ENCODE assay signal across 8 cellular contexts in the genomic region with DNA sequence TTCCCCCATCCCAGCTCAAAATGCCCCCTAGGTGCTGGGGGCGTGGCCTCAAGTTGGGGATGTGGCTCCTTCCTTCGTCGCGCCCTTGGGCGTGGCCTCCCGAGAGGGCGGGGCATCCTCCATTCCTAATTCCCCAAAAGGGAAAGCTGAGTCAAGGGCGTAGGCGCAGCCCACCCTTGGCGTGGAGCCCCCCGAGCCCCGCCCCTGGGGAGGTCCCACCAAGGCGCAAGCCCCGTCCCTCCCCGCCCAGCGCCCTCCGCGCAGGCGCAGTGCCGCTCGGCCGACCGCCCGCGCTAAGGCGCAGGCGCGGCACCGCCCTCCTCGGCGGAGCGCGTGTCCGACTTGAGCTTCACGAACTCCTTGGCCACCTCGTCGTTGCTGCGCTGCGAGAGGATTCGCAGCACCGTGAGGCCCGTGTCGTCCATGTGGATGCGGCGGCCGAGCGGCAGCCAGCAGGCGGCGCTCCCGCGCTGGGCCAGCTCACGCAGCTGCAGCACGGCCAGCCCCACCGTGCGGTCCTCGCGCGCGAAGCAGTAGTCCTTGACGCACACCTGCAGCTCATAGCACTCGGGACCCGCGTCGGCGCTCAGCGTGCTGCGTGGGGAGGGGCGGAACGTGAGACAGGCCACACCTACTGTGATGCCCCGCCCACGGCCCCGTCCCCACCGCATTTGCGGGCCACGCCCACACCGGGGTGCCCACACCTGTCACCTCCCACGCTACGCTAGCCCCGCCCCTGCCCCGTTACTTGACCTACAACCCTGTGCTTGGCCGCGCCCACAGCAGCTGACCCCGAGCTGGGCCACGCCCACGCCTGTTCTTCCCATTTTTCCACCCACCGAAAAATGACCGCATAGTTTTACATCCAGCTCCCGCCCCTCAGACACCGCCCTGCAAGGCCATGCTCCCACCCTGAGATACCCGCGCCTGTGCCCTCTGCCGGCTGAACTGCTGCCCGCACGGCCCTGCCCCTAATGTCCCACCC. TPM values are rescaled to one million over a fixed set of nuclear protein-coding genes. Genes with fewer than 3 reads are reported as not detected.
A peak's percentile ranks its signal among the peaks of the same experiment; 100 is the strongest.
DNase-seq lines count a peak whose midpoint lies in the region; ATAC-seq and TF ChIP-seq lines count a peak whose summit lies in the region.

No MANE protein-coding gene starts in this region.

- peaks cover 14% of the 10 kb centered on the region for H3K4me1 Mint-ChIP-seq in T-helper 17 cell

- peak overlapping the region; percentile 32; the same call in 1 of the 2 replicates for H3K4me3 ChIP-seq in Karpas-422 (ENCODE audit: low read length)
- peak overlapping the region; percentile 16 to 52 (median 38) for H3K4me3 ChIP-seq in gastrocnemius medialis

- peak overlapping the region; percentile 81 for H3K4me3 Mint-ChIP-seq in T-helper 17 cell

- H2AFZ ChIP-seq in Karpas-422 (ENCODE audit: low read length): peak overlapping the region; percentile 69; the same call in 1 of the 2 replicates

- H3K79me2 ChIP-seq in Karpas-422 (ENCODE audit: low read length): no peaks in the 10 kb centered on the region

- H3K9me2 ChIP-seq in Karpas-422 (replicated peaks; ENCODE audit: insufficient read depth, low read length): no peaks in the 10 kb centered on the region

- H3K27me3 ChIP-seq in Karpas-422 (ENCODE audit: low read length) (no peaks in the 10 kb centered on the region), gastrocnemius medialis (peaks cover 28 to 41% (median 29%) of the 10 kb centered on the region in 3 donors)

- no peak for TF ChIP-seq POLR2A in gastrocnemius medialis (IDR thresholded peaks at IDR 0.05)

- DNase-seq in DMS153 (lab: John Stamatoyannopoulos, UW) (peak; percentile 70), Karpas-422 (peak; percentile 94), T-helper 17 cell (peak; percentile 67 to 78 (median 73)), anterior cingulate cortex (lab: John Stamatoyannopoulos, UW) (peak in 54 of 58 donors; percentile 3 to 81 (median 52)), iPS DF 19.7 (ENCODE audit: low read depth, low spot score) (peak; percentile 78), gastrocnemius medialis (peak; percentile 12 to 21)
- no peak for DNase-seq in NK-92 treated with Interleukin-12 subunit alpha and Interleukin-12 subunit beta, amount 100 ng/mL, for 24 hours (lab: John Stamatoyannopoulos, UW)

- peaks cover 2% of the 10 kb centered on the region for H3K36me3 Mint-ChIP-seq in T-helper 17 cell (ENCODE audit: low read depth)

- no peaks in the 10 kb centered on the region for H3K36me3 ChIP-seq in Karpas-422 (ENCODE audit: insufficient read depth, low read length)
- H3K36me3 ChIP-seq in gastrocnemius medialis: no peaks in the 10 kb centered on the region

- in situ Hi-C loops in gastrocnemius medialis (cut with MboI; ENCODE audit: low sequenced_read_pairs in 4 of 4): loop anchor here in 1 of 4 donors (25.0 kb wide), 1 partner anchor 481 kb away; a partner anchor contains a TSS

- peak overlapping the region; percentile 38 for H3K4me2 ChIP-seq in Karpas-422 (ENCODE audit: low read depth, low read length, poor library complexity, severe bottlenecking)

- no peak overlapping the region for H3K27ac Mint-ChIP-seq in T-helper 17 cell

- H3K9me3 ChIP-seq in Karpas-422 (ENCODE audit: low read length) (no peaks in the 10 kb centered on the region), T-helper 17 cell (ENCODE audit: control insufficient read depth, low read length, poor library complexity, severe bottlenecking) (no peaks in the 10 kb centered on the region), gastrocnemius medialis (no peaks in the 10 kb centered on the region)

- intact Hi-C loops in gastrocnemius medialis (cut with DNase I; ENCODE audit: low total_unique reads): no loop called here

- H4K20me1 ChIP-seq in Karpas-422 (ENCODE audit: insufficient read depth, low read depth, low read length): no peaks in the 10 kb centered on the region

- ATAC-seq in GM21576 (IDR thresholded peaks at IDR 0.05; ENCODE audit: unreplicated experiment): peak; percentile 70
- peak; percentile 97 for ATAC-seq in T-helper 17 cell
- ATAC-seq in gastrocnemius medialis: peak in 1 of 2 donors; percentile 44

- H3K4me1 ChIP-seq in Karpas-422 (ENCODE audit: low read length) (peaks cover 27% of the 10 kb centered on the region), gastrocnemius medialis (no peaks in the 10 kb centered on the region)

- H3K27ac ChIP-seq in Karpas-422 (ENCODE audit: low read length) (no peak overlapping the region), gastrocnemius medialis (no peak overlapping the region)

- H3K27me3 Mint-ChIP-seq in T-helper 17 cell: peaks cover 38% of the 10 kb centered on the region

- TF ChIP-seq CTCF in gastrocnemius medialis (IDR thresholded peaks at IDR 0.05 in 4 of 5, conservative IDR thresholded peaks at IDR 0.05 in 1 of 5): peak in 4 of 5 experiments; percentile 23 to 60 (median 33)

- H3K9ac ChIP-seq in Karpas-422 (ENCODE audit: low read length): peak overlapping the region; percentile 30; the same call in 1 of the 2 replicates

RNA-seq across cellular contexts. Expression of a gene that starts 50.6 kb away (rescaled TPM):
- total RNA-seq in Karpas-422 (2014; rRNA removed; shearing (Covaris generic); ENCODE audit: low replicate concordance): 25.0 and 25.5 TPM in 2 replicates
- 10 to 100 TPM; 42.1 to 42.4 TPM for total RNA-seq in T-helper 17 cell
- 10 to 100 TPM; 16.6 to 33.2 (median 27.5) TPM for total RNA-seq in gastrocnemius medialis
